28 cellular contexts compared by ENCODE assay signal in genomic region chr2:177312562-177312961, GRCh38.
"Had no signal": no experiment of that assay in that cellular context is flagged by ENCODE, and none has a peak within 500 bp of the region (broad histone marks: within the 10 kb centered on the region; RNA-seq: fewer than 3 reads in every experiment).

No MANE protein-coding gene starts in this region.

- DNase-seq: hippocampal formation; left colon; left lung; lower lobe of right lung; mesendoderm; naive B cell; nucleus accumbens; pancreas; posterior cingulate gyrus; retina; right cardiac atrium; stimulated activated CD4-positive, alpha-beta T cell treated with anti-CD3 and anti-CD28 coated beads, Interleukin-12 subunit alpha, Interleukin-12 subunit beta, amount 100 ng/mL, for 4 hours; stimulated activated CD4-positive, alpha-beta T cell treated with anti-CD3 and anti-CD28 coated beads, Interleukin-15, amount 100 ng/mL, for 24 hours; stimulated activated CD4-positive, alpha-beta T cell treated with anti-CD3 and anti-CD28 coated beads, Interleukin-2, amount 100 ng/mL, for 24 hours; stimulated activated CD4-positive, alpha-beta T cell treated with anti-CD3 and anti-CD28 coated beads, Interleukin-4, amount 100 ng/mL, for 1 hour; stimulated activated naive B cell treated with anti-CD40 and anti-IgM and Interleukin-4, amounts not matched to agents 10 μg/mL and 1 μg/mL and 100 μg/mL, for 72 hours; stimulated activated naive CD8-positive, alpha-beta T cell treated with anti-CD3 and anti-CD28 coated beads, Interleukin-15, Interleukin-2, amounts not matched to agents 100 U/mL and 50 U/mL, for 24 hours; stomach; testis; uterus had no signal

- H3K4me3 ChIP-seq: left lung, lower lobe of right lung, pancreas, prostate gland, skin epidermis, stomach, testis, tibial nerve, uterus had no signal

- H3K36me3 ChIP-seq: left lung, lower lobe of right lung, pancreas, prostate gland, stomach, tibial nerve, uterus had no signal

- H3K4me1 ChIP-seq: lower lobe of right lung, prostate gland, tibial nerve had no signal

- H3K36me3 Mint-ChIP-seq: mesothelial cell of epicardium; naive B cell; stimulated activated naive B cell treated with anti-CD40 and anti-IgM and Interleukin-4, amounts not matched to agents 10 μg/mL and 1 μg/mL and 100 μg/mL, for 72 hours; type B pancreatic cell had no signal

- H3K9me3 ChIP-seq: left lung, lower lobe of right lung, pancreas, prostate gland, stomach, testis, tibial nerve, uterus had no signal

- H3K27ac Mint-ChIP-seq: mesothelial cell of epicardium; stimulated activated naive B cell treated with anti-CD40 and anti-IgM and Interleukin-4, amounts not matched to agents 10 μg/mL and 1 μg/mL and 100 μg/mL, for 72 hours had no signal

- H3K27ac ChIP-seq: left lung, lower lobe of right lung, pancreas, testis, tibial nerve, uterus had no signal

- ATAC-seq: left colon; left lung; lower lobe of right lung; pancreas; right cardiac atrium; sciatic nerve; stimulated activated naive B cell treated with anti-CD40 and anti-IgM and Interleukin-4, amounts not matched to agents 10 μg/mL and 1 μg/mL and 100 μg/mL, for 72 hours; stimulated activated naive CD8-positive, alpha-beta T cell treated with anti-CD3 and anti-CD28 coated beads, Interleukin-15, Interleukin-2, amounts not matched to agents 100 U/mL and 50 U/mL, for 24 hours had no signal

- H3K4me3 Mint-ChIP-seq: mesothelial cell of epicardium; naive B cell; nephron; neural crest cell; stimulated activated naive B cell treated with anti-CD40 and anti-IgM and Interleukin-4, amounts not matched to agents 10 μg/mL and 1 μg/mL and 100 μg/mL, for 72 hours; type B pancreatic cell had no signal

- H3K27me3 ChIP-seq: left lung, pancreas, stomach, testis, tibial nerve, uterus had no signal

- H3K9me3 Mint-ChIP-seq: nephron; neural crest cell; stimulated activated naive B cell treated with anti-CD40 and anti-IgM and Interleukin-4, amounts not matched to agents 10 μg/mL and 1 μg/mL and 100 μg/mL, for 72 hours; type B pancreatic cell had no signal

- H3K4me1 Mint-ChIP-seq: naive B cell; neural crest cell; stimulated activated naive B cell treated with anti-CD40 and anti-IgM and Interleukin-4, amounts not matched to agents 10 μg/mL and 1 μg/mL and 100 μg/mL, for 72 hours had no signal

- H3K27me3 Mint-ChIP-seq: type B pancreatic cell had no signal
